16 cellular contexts compared by ENCODE assay signal in the genomic region with DNA sequence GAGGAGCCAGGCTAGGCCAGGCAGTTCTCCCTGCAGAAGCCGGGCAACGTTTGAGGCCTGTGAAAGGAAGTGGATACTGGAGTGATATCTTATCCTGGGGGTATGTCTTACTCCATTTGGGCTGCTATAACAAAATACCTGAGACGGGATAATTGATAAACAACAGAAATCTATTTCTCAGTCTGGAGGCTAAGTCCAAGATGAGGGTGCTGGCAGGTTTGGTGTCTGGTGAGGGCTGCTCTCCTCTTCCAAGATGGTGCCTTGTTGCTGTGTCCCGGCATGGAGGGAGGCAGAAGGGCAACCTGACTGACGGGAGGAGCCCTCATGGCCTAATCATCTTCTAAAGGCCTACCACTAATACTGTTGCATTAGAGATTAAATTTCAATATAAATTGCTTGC. TPM values are rescaled to one million over a fixed set of nuclear protein-coding genes. Genes with fewer than 3 reads are reported as not detected.
DNase-seq lines count a peak whose midpoint lies in the region; ATAC-seq and TF ChIP-seq lines count a peak whose summit lies in the region.
"Had no signal": no experiment of that assay in that cellular context is flagged by ENCODE, and none has a peak within 500 bp of the region (broad histone marks: within the 10 kb centered on the region; RNA-seq: fewer than 3 reads in every experiment).

No MANE protein-coding gene starts in this region.

- no peaks in the 10 kb centered on the region for H3K27me3 Mint-ChIP-seq in WTC11 (ENCODE audit: low read depth)
- peaks cover 3% of the 10 kb centered on the region for H3K27me3 Mint-ChIP-seq in GM23338 (ENCODE audit: insufficient read depth, low read depth, poor library complexity)
- no peaks in the 10 kb centered on the region for H3K27me3 Mint-ChIP-seq in natural killer cell (ENCODE audit: low read depth in 2 of 2)
- H3K27me3 Mint-ChIP-seq: B cell; CD4-positive, alpha-beta T cell had no signal

- no peak for ATAC-seq in WTC11
- ATAC-seq in GM23338 = no peak
- ATAC-seq in natural killer cell = no peak

- H3K4me2 ChIP-seq in GM23338 = no peak overlapping the region

- intact Hi-C loops in transverse colon (cut with DNase I; ENCODE audit: low total_unique reads) = no loop called here
- intact Hi-C loops in natural killer cell (cut with micrococcal nuclease) = no loop called here

- no peaks in the 10 kb centered on the region; the same call in 1 of the 2 replicates for H4K20me1 ChIP-seq in GM23338 (replicated peaks; ENCODE audit: insufficient read depth)

- no peak for DNase-seq in WTC11 (ENCODE audit: low spot score)
- no peak for DNase-seq in transverse colon
- DNase-seq in SHP77 treated with DMSO at 0.1 percent for 48 hours (lab: John Stamatoyannopoulos, UW) = no peak
- DNase-seq in GM23338 (ENCODE audit: low spot score) = no peak
- no peak for DNase-seq in natural killer cell
- DNase-seq: C1 segment of cervical spinal cord; CD4-positive, alpha-beta T cell; DMS153; DMS79 treated with DMSO at 0.1 percent for 48 hours; EL; GOT3; H9 had no signal

- no peak overlapping the region for H2AFZ ChIP-seq in GM23338

- no peaks in the 10 kb centered on the region for H3K9me3 ChIP-seq in HEK293 (ENCODE audit: control insufficient read depth, insufficient read depth, low read depth, low read length)
- no peaks in the 10 kb centered on the region for H3K9me3 ChIP-seq in mucosa of stomach (ENCODE audit: control insufficient read depth, low read length)
- no peaks in the 10 kb centered on the region for H3K9me3 ChIP-seq in transverse colon

- H3K27me3 ChIP-seq in mucosa of stomach (ENCODE audit: control insufficient read depth, insufficient read depth, low read length) = no peaks in the 10 kb centered on the region
- H3K27me3 ChIP-seq in transverse colon = no peaks in the 10 kb centered on the region
- H3K27me3 ChIP-seq in GM23338 (ENCODE audit: insufficient read depth) = no peaks in the 10 kb centered on the region

- H3K79me2 ChIP-seq in GM23338 (replicated peaks; ENCODE audit: insufficient read depth) = no peaks in the 10 kb centered on the region

- H3K9ac ChIP-seq in mucosa of stomach (ENCODE audit: low read length) = peak overlapping the region; percentile 13

- H3K36me3 ChIP-seq in HEK293 (ENCODE audit: control insufficient read depth in 2 of 2, insufficient read depth in 1 of 2, low read length in 2 of 2) (no peaks in the 10 kb centered on the region; a peak in 1 of 3 replicates), mucosa of stomach (ENCODE audit: control insufficient read depth, insufficient read depth, low read length) (no peaks in the 10 kb centered on the region), transverse colon (no peaks in the 10 kb centered on the region), GM23338 (ENCODE audit: insufficient read depth) (no peaks in the 10 kb centered on the region)

- TF ChIP-seq EP300 in transverse colon (IDR thresholded peaks at IDR 0.05; ENCODE audit: low read depth) = no peak

- 84 to 86% methylated on average over 4 to 5 of the region's 5 CpGs for WGBS in transverse colon (ENCODE audit: low coverage in 1 of 2), 2 donors

- in situ Hi-C loops in transverse colon (cut with MboI; ENCODE audit: low pct_ligation_motif_present in 1 of 4, low pct_unique_long_range_greater_than_20kb in 1 of 4, low sequenced_read_pairs in 3 of 4) = no loop called here

- TF ChIP-seq CTCF in HEK293 (tag by site-specific recombination; IDR thresholded peaks at IDR 0.05) (no peak), WTC11 (IDR thresholded peaks at IDR 0.05) (no peak), transverse colon (IDR thresholded peaks at IDR 0.05) (no peak), GM23338 (conservative IDR thresholded peaks at IDR 0.05; ENCODE audit: low read depth in 2 of 2) (no peak), natural killer cell (IDR thresholded peaks at IDR 0.05) (no peak)

- CTCF ChIA-PET in HEK293 (lab: Yijun Ruan, JAX) (interaction anchor here (0.5 kb wide), 1 partner anchor 1764 kb away, joined by 6 read pairs; no protein-coding TSS in a partner anchor), WTC11 (lab: Charles Lee) (no interaction called here)

- H3K4me1 Mint-ChIP-seq in WTC11 (peaks cover 7% of the 10 kb centered on the region), GM23338 (peaks cover 7% of the 10 kb centered on the region; the same call in 1 of the 3 replicates), natural killer cell (no peaks in the 10 kb centered on the region)

- no peak for TF ChIP-seq POLR2A in transverse colon (IDR thresholded peaks at IDR 0.05)

- H3K4me3 ChIP-seq in HEK293 (ENCODE audit: low read depth, low read length) (no peak overlapping the region), mucosa of stomach (ENCODE audit: low read length) (no peak overlapping the region), transverse colon (no peak overlapping the region), GM23338 (no peak overlapping the region)

- POLR2A ChIA-PET in HEK293 (lab: Yijun Ruan, JAX) = interaction anchor here (2.3 kb wide), 1 partner anchor 11 kb away, joined by 7 read pairs; no protein-coding TSS in a partner anchor
- POLR2A ChIA-PET in WTC11 (lab: Charles Lee) = no interaction called here

- H3K27ac ChIP-seq in HEK293 (ENCODE audit: extremely low read depth, low read depth, low read length) (no peak overlapping the region), transverse colon (peak overlapping the region in 3 of 4 donors; percentile 46 to 71 (median 70)), GM23338 (ENCODE audit: low read depth) (no peak overlapping the region)
- H3K27ac ChIP-seq: HL-60 had no signal

- no peaks in the 10 kb centered on the region for H3K9me2 ChIP-seq in GM23338 (ENCODE audit: insufficient read depth)

- H3K9me3 Mint-ChIP-seq in WTC11 (no peaks in the 10 kb centered on the region), GM23338 (no peaks in the 10 kb centered on the region), natural killer cell (no peaks in the 10 kb centered on the region)
- H3K9me3 Mint-ChIP-seq: CD4-positive, alpha-beta T cell; H9 had no signal

- H3K4me3 Mint-ChIP-seq in WTC11 = no peak overlapping the region
- H3K4me3 Mint-ChIP-seq in GM23338 = no peak overlapping the region
- H3K4me3 Mint-ChIP-seq in natural killer cell = no peak overlapping the region
- H3K4me3 Mint-ChIP-seq: B cell; CD4-positive, alpha-beta T cell; H9 had no signal

- H3K4me1 ChIP-seq in HEK293 (ENCODE audit: control insufficient read depth, insufficient read depth, low read length) = peaks cover 7% of the 10 kb centered on the region
- peaks cover 54% of the 10 kb centered on the region for H3K4me1 ChIP-seq in mucosa of stomach (ENCODE audit: control insufficient read depth, insufficient read depth, low read length)
- peaks cover 0 to 26% (median 14%) of the 10 kb centered on the region in 4 donors for H3K4me1 ChIP-seq in transverse colon
- no peaks in the 10 kb centered on the region for H3K4me1 ChIP-seq in GM23338 (ENCODE audit: insufficient read depth)

- H3F3A ChIP-seq in GM23338 (replicated peaks; ENCODE audit: low read depth) = no peaks in the 10 kb centered on the region

- H3K36me3 Mint-ChIP-seq in WTC11 = no peaks in the 10 kb centered on the region
- H3K36me3 Mint-ChIP-seq in GM23338 (ENCODE audit: low read depth) = no peaks in the 10 kb centered on the region
- H3K36me3 Mint-ChIP-seq in natural killer cell = no peaks in the 10 kb centered on the region

- H3K27ac Mint-ChIP-seq in WTC11 = 0 out of 2 replicates have a peak overlapping the region, but pooled peaks have one; percentile 21
- no peak overlapping the region for H3K27ac Mint-ChIP-seq in GM23338
- H3K27ac Mint-ChIP-seq in natural killer cell = no peak overlapping the region
- H3K27ac Mint-ChIP-seq: B cell; CD4-positive, alpha-beta T cell had no signal

TF ChIP-seq in WTC11, 78 proteins besides CTCF, POLR2A, EP300 and RAD21 (continues in another document):
- TF ChIP-seq, protein P1, sequence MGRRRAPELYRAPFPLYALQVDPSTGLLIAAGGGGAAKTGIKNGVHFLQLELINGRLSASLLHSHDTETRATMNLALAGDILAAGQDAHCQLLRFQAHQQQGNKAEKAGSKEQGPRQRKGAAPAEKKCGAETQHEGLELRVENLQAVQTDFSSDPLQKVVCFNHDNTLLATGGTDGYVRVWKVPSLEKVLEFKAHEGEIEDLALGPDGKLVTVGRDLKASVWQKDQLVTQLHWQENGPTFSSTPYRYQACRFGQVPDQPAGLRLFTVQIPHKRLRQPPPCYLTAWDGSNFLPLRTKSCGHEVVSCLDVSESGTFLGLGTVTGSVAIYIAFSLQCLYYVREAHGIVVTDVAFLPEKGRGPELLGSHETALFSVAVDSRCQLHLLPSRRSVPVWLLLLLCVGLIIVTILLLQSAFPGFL (CRISPR knock-in tag; IDR thresholded peaks at IDR 0.05; ENCODE audit: borderline replicate concordance) = no peak

TF ChIP-seq in GM23338, 12 proteins besides CTCF, POLR2A, EP300 and RAD21 (continues in another document):
- TF ChIP-seq CREB1 (CRISPR knock-in tag; IDR thresholded peaks at IDR 0.05; ENCODE audit: low read depth) = no peak

RNA-seq across cellular contexts. Expression of a gene that starts 15.7 kb away (rescaled TPM):
- total RNA-seq in WTC11 (2021) = 11.0 to 18.3 TPM (median 11.2 TPM) in 3 replicates
- total RNA-seq in transverse colon = 10 to 100 TPM; 17.5 to 52.7 (median 26.8) TPM
- 18.6 and 20.2 TPM in 2 replicates for total RNA-seq in GM23338 (2014; rRNA removed; shearing (Covaris generic))
- 8.1 and 8.6 TPM in 2 replicates for polyA plus RNA-seq in GM23338 (2016; fragmentation: Nextera tagmentation; extraction: Ambion mirVana)
- 10 to 100 TPM; 19.3 to 38.5 (median 33.9) TPM for total RNA-seq in natural killer cell

RNA-seq across cellular contexts. Expression of a gene that starts 17.8 kb away (rescaled TPM):
- total RNA-seq in WTC11 (2021) = 13.1 to 23.5 TPM (median 16.9 TPM) in 3 replicates
- total RNA-seq in transverse colon = 1 to 10 TPM in 2 of 4 donors, under 1 TPM in 1, not detected in 1; 0.64 to 2.2 (median 1.1) TPM
- 9.2 and 20.3 TPM in 2 replicates for total RNA-seq in GM23338 (2014; rRNA removed; shearing (Covaris generic))
- polyA plus RNA-seq in GM23338 (2016; fragmentation: Nextera tagmentation; extraction: Ambion mirVana) = 4.6 and 7.6 TPM in 2 replicates
- 10 to 100 TPM in 2 of 3 donors, 1 to 10 TPM in 1; 9.8 to 19.2 (median 13.6) TPM for total RNA-seq in natural killer cell

Comparison
In these comparisons a context has a peak if more than half of its experiments do, and no peak if none do; other contexts are left out.
1. H3K27ac ChIP-seq: peak in transverse colon (3 of 4); none in HEK293 (single experiment) and GM23338 (single experiment).